ENCODE assay signal across 1 cellular context in genomic region chr3:171837698-171838097, GRCh38.
TF ChIP-seq lines count a peak whose summit lies in the region.

No MANE protein-coding gene starts in this region.

TF ChIP-seq in H1, 55 proteins besides CTCF, POLR2A, EP300 and RAD21:
- no peak for TF ChIP-seq TCF12 (IDR thresholded peaks at IDR 0.05; ENCODE audit: low read depth, low read length)
- no peak for TF ChIP-seq CREB1 (IDR thresholded peaks at IDR 0.05)
- no peak for TF ChIP-seq NANOG (IDR thresholded peaks at IDR 0.05; ENCODE audit: insufficient read depth, low read depth, low read length, poor library complexity, severe bottlenecking)
- TF ChIP-seq RXRA (IDR thresholded peaks at IDR 0.05; ENCODE audit: insufficient read depth, low read depth, low read length), result no peak
- TF ChIP-seq GTF2F1 (IDR thresholded peaks at IDR 0.05; ENCODE audit: borderline replicate concordance, low read depth, low read length), result no peak
- no peak for TF ChIP-seq FOSL1 (IDR thresholded peaks at IDR 0.05; ENCODE audit: insufficient read depth, low read depth, low read length)
- TF ChIP-seq CTBP2 (IDR thresholded peaks at IDR 0.05; ENCODE audit: borderline replicate concordance, insufficient read depth, insufficient read length, low read length), result no peak
- TF ChIP-seq RFX5 (IDR thresholded peaks at IDR 0.05; ENCODE audit: borderline replicate concordance, low read depth, low read length), result no peak
- TF ChIP-seq PHF8 (conservative IDR thresholded peaks at IDR 0.05; ENCODE audit: low read depth, low read length), result no peak
- no peak for TF ChIP-seq CHD2 (IDR thresholded peaks at IDR 0.05; ENCODE audit: low read length)
- TF ChIP-seq SUZ12 (IDR thresholded peaks at IDR 0.05; ENCODE audit: low read length), result no peak
- TF ChIP-seq CHD1 (IDR thresholded peaks at IDR 0.05; ENCODE audit: low read depth, low read length), result no peak
- no peak for TF ChIP-seq SAP30 (IDR thresholded peaks at IDR 0.05; ENCODE audit: insufficient read depth, insufficient replicate concordance, low read length)
- no peak for TF ChIP-seq SRF (IDR thresholded peaks at IDR 0.05; ENCODE audit: low read depth, low read length)
- no peak for TF ChIP-seq POU5F1 (IDR thresholded peaks at IDR 0.05; ENCODE audit: low read depth, low read length)
- no peak for TF ChIP-seq ATF3 (IDR thresholded peaks at IDR 0.05; ENCODE audit: insufficient read depth, low read depth, low read length)
- no peak for TF ChIP-seq JUND (IDR thresholded peaks at IDR 0.05; ENCODE audit: low read length)
- no peak for TF ChIP-seq HDAC6 (IDR thresholded peaks at IDR 0.05; ENCODE audit: low read depth, low read length)
